Comparison of ENCODE assay signal across 1 cellular context in genomic region chr17:8788998-8789397, GRCh38.
TF ChIP-seq lines count a peak whose summit lies in the region.

No MANE protein-coding gene starts in this region.

TF ChIP-seq in HepG2, 621 proteins besides CTCF, POLR2A, EP300 and RAD21 (continued from another document):
- no peak for TF ChIP-seq ZNF710 (CRISPR knock-in tag; IDR thresholded peaks at IDR 0.05; ENCODE audit: borderline replicate concordance)
- peak; percentile 81 for TF ChIP-seq RARA (CRISPR knock-in tag; IDR thresholded peaks at IDR 0.05)
- TF ChIP-seq CEBPG (CRISPR knock-in tag; IDR thresholded peaks at IDR 0.05): peak; percentile 77
- peak; percentile 52; the same call in 1 of the 2 replicates for TF ChIP-seq CEBPB (IDR thresholded peaks at IDR 0.05; ENCODE audit: borderline replicate concordance, low read depth, low read length)
- peak; percentile 93 for TF ChIP-seq FOXA3 (CRISPR knock-in tag; IDR thresholded peaks at IDR 0.05)
- no peak for TF ChIP-seq ZBED4 (CRISPR knock-in tag; IDR thresholded peaks at IDR 0.05; ENCODE audit: borderline replicate concordance)
- no peak for TF ChIP-seq ZNF782 (CRISPR knock-in tag; IDR thresholded peaks at IDR 0.05; ENCODE audit: borderline replicate concordance)
- TF ChIP-seq ZNF256 (CRISPR knock-in tag; conservative IDR thresholded peaks at IDR 0.05): no peak
- 0 out of 2 replicates have a peak, but pooled peaks have one; percentile 23 for TF ChIP-seq KDM6A (CRISPR knock-in tag; IDR thresholded peaks at IDR 0.05; ENCODE audit: low read depth)
- TF ChIP-seq THAP9 (CRISPR knock-in tag; IDR thresholded peaks at IDR 0.05; ENCODE audit: borderline replicate concordance): no peak
- TF ChIP-seq KMT2B (CRISPR knock-in tag; IDR thresholded peaks at IDR 0.05): no peak
- TF ChIP-seq ARID5B (CRISPR knock-in tag; IDR thresholded peaks at IDR 0.05): peak; percentile 81
- TF ChIP-seq ZNF670 (CRISPR knock-in tag; IDR thresholded peaks at IDR 0.05; ENCODE audit: borderline replicate concordance): no peak
- TF ChIP-seq TFDP1 (CRISPR knock-in tag; IDR thresholded peaks at IDR 0.05; ENCODE audit: borderline replicate concordance): no peak
- TF ChIP-seq FOXA1 (IDR thresholded peaks at IDR 0.05): no peak
- peak; percentile 94 for TF ChIP-seq FOXA1 (CRISPR knock-in tag; IDR thresholded peaks at IDR 0.05)
- peak; percentile 54; the same call in 1 of the 2 replicates for TF ChIP-seq TCF7 (IDR thresholded peaks at IDR 0.05; ENCODE audit: low read depth)
- TF ChIP-seq FOXJ3 (CRISPR knock-in tag; IDR thresholded peaks at IDR 0.05; ENCODE audit: borderline replicate concordance): 0 out of 2 replicates have a peak, but pooled peaks have one; percentile 26
- peak; percentile 22; the same call in 1 of the 2 replicates for TF ChIP-seq ZMYM4 (CRISPR knock-in tag; IDR thresholded peaks at IDR 0.05)
- TF ChIP-seq ZNF879 (CRISPR knock-in tag; IDR thresholded peaks at IDR 0.05): no peak
- TF ChIP-seq POLR2AphosphoS2 (IDR thresholded peaks at IDR 0.05; ENCODE audit: low read depth, low read length): no peak
- no peak for TF ChIP-seq IRF2 (CRISPR knock-in tag; IDR thresholded peaks at IDR 0.05)
- TF ChIP-seq TIGD3 (CRISPR knock-in tag; IDR thresholded peaks at IDR 0.05; ENCODE audit: borderline replicate concordance): no peak
- TF ChIP-seq NCOA2 (CRISPR knock-in tag; IDR thresholded peaks at IDR 0.05): peak; percentile 51; the same call in 1 of the 2 replicates
- peak; percentile 55; the same call in 1 of the 2 replicates for TF ChIP-seq AHDC1 (CRISPR knock-in tag; IDR thresholded peaks at IDR 0.05; ENCODE audit: borderline replicate concordance)
- TF ChIP-seq THAP11 (CRISPR knock-in tag; IDR thresholded peaks at IDR 0.05): peak; percentile 49; the same call in 1 of the 2 replicates
- no peak for TF ChIP-seq HDAC6 (IDR thresholded peaks at IDR 0.05; ENCODE audit: low read depth, low read length)
- no peak for TF ChIP-seq ZBTB49 (CRISPR knock-in tag; IDR thresholded peaks at IDR 0.05; ENCODE audit: borderline replicate concordance)
- TF ChIP-seq ZNF17 (CRISPR knock-in tag; IDR thresholded peaks at IDR 0.05): no peak
- TF ChIP-seq NKX3-1 (CRISPR knock-in tag; IDR thresholded peaks at IDR 0.05): peak; percentile 73; the same call in 1 of the 2 replicates
